Comparison of ENCODE assay signal across 8 cellular contexts in the genomic region with DNA sequence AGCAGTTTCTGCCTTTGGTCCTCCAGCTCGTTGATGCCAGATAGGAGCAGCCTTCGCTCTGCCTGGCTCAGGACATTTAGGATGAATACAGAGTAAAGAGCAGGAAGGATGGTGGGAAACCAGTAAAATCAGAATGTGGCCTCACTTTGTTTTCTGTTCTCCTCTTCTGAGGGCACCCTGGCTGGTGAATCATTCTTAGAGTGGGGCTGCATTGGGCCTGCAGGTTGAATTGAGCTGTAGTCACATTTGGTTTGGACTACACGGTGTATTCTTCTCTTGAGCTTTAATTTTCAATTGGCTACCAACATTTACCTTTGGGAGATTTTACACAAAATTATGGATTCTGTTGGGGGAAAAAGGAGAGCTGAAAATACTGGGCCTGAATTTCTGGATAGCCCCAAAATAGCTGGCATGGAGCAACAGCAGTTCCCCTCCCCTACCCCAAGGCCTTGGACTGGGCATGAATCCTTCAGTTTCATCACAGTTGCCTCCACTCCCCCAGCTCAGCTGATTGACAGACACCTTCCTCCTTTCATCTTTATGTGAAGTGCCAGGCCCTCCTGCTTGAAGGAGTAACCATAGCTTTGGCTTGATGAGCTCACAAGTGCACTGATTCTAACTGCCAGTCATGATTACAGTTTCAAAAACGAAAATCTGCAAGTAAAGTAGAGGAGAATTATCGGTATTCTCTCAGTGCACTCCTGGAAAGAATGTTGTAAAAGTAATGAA. TPM values are rescaled to one million over a fixed set of nuclear protein-coding genes. Genes with fewer than 3 reads are reported as not detected.
DNase-seq lines count a peak whose midpoint lies in the region; ATAC-seq lines count a peak whose summit lies in the region.

No MANE protein-coding gene starts in this region.

- ATAC-seq in GM21381 (IDR thresholded peaks at IDR 0.05; ENCODE audit: unreplicated experiment) (peak; percentile 32), left ventricle myocardium superior (peak; percentile 20)

- intact Hi-C loops in left ventricle myocardium superior (cut with micrococcal nuclease): no loop called here

- DNase-seq in ELR (ENCODE audit: low read depth): peak; percentile 10
- DNase-seq in HPDE6-E6E7 (ENCODE audit: extremely low spot score): peak; percentile 10
- DNase-seq in left ventricle myocardium superior: no peak
- no peak for DNase-seq in NCI-H2196 treated with DMSO at 0.1 percent for 48 hours (lab: John Stamatoyannopoulos, UW; ENCODE audit: unreplicated experiment)
- DNase-seq in NCI-H2227 (lab: John Stamatoyannopoulos, UW; ENCODE audit: unreplicated experiment): no peak
- DNase-seq in D341Med (ENCODE audit: low spot score): no peak
- DNase-seq in EL: no peak

RNA-seq across cellular contexts. Expression of a gene that starts 24.3 kb away (rescaled TPM):
- 26.2 TPM for total RNA-seq in left ventricle myocardium superior

Comparison
In these comparisons a context has a peak if more than half of its experiments do, and no peak if none do; other contexts are left out.
1. DNase-seq: peak in ELR (single experiment) and HPDE6-E6E7 (single experiment); none in left ventricle myocardium superior (single experiment), NCI-H2196 treated with DMSO at 0.1 percent for 48 hours (single experiment), NCI-H2227 (single experiment), D341Med (single experiment) and EL (single experiment).